ENCODE assay signal across 26 cellular contexts in genomic region chr20:1496930-1497329, GRCh38. TPM values are rescaled to one million over a fixed set of nuclear protein-coding genes. Genes with fewer than 3 reads are reported as not detected.
"Had no signal": no experiment of that assay in that cellular context is flagged by ENCODE, and none has a peak within 500 bp of the region (broad histone marks: within the 10 kb centered on the region; RNA-seq: fewer than 3 reads in every experiment).

No MANE protein-coding gene starts in this region.

- H3K4me3 ChIP-seq: MG63 had no signal

- H3K36me3 ChIP-seq: MG63 had no signal

- DNase-seq: Karpas-422; KG1; MG63; NCI-H1092; NCI-H1105 treated with DMSO at 0.1 percent for 48 hours; NCI-H1436; NCI-H187; NCI-H2029; NCI-H2081 treated with DMSO at 0.1 percent for 48 hours; NCI-H2171; NCI-H226; NCI-H446; NCI-H510A; NCI-H524 treated with DMSO at 0.1 percent for 48 hours; NCI-H69; NCI-H774; NK-92 treated with Interleukin-12 subunit alpha and Interleukin-12 subunit beta, amount 100 ng/mL, for 24 hours; SHP77; SW 1271; T-cell had no signal

- H3K27ac ChIP-seq: RWPE1 had no signal

- ATAC-seq: Panc1, PC-3, T-cell had no signal

- H3K27me3 ChIP-seq: MG63 had no signal

- H3K9me3 ChIP-seq: MG63 had no signal

RNA-seq across cellular contexts. Expression of gene SIRPB2, which starts 5.7 kb away (rescaled TPM):
- total RNA-seq: HT1080, OCI-LY7, SK-MEL-5 had no signal
